In the genomic region with DNA sequence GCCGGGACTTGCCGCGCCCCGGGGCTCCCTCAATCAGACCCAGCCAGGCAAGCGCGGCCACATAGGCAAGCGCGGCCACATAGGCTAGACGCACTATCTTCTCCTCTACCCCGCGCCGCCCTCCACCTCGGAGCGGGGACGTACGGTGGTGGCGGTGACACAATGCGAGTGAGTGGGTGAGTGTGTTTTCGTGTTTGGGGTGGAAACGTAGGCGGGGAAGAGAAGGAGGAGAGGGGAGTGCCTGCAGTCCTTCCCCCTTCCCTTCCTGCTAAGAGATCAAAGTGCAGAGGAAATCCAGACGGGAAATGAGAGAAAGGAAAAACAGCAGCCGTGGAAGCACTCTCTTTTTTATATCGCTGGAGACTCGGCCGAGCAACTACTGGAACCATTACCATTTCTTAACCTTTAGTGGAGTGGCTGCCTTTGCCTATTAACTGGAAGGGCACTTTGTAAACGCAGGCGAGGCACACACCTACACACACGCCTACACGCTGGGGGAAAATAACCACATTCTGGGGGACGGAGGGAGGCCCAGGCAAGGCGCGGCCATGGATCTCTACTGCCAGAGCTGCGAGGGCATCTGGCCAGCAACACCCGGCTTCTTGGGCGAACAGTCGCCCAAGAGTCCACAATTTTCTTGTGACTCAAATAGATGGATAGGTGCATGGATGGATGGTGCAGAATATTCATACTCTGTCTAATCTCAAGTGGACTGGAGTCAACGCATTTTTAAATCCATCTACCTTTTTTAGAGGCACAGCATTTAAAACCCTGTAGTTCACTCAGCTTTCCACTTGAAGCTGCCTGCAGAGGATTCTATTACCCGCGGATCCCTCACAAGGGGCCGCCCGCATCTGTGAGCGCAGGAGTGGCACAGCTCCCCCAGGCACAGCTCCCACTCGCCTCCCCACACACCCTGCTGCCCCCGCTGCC, we compare ENCODE assay signal across 9 cellular contexts. TPM values are rescaled to one million over a fixed set of nuclear protein-coding genes. Genes with fewer than 3 reads are reported as not detected.
DNase-seq lines count a peak whose midpoint lies in the region; TF ChIP-seq lines count a peak whose summit lies in the region.
"Had no signal": no experiment of that assay in that cellular context is flagged by ENCODE, and none has a peak within 500 bp of the region (broad histone marks: within the 10 kb centered on the region; RNA-seq: fewer than 3 reads in every experiment).

No MANE protein-coding gene starts in this region.

- no TSS peak for BruUV-seq in Caco-2 (replicated peaks; lab: Mats Ljungman, UMichigan)

- H3K27me3 ChIP-seq in Caco-2 (replicated peaks; ENCODE audit: control insufficient read depth, insufficient read depth, low read length): no peaks in the 10 kb centered on the region
- H3K27me3 ChIP-seq in rectal smooth muscle tissue (ENCODE audit: control insufficient read depth, insufficient read depth, low read length): peaks cover 7% of the 10 kb centered on the region

- H3K27ac Mint-ChIP-seq in Caco-2 (ENCODE audit: unreplicated experiment): no peak overlapping the region
- no peak overlapping the region for H3K27ac Mint-ChIP-seq in activated T-cell treated with anti-CD3 and anti-CD28 coated beads, Interleukin-2, amount 50 U/mL, for 24 hours
- H3K27ac Mint-ChIP-seq: activated naive CD4-positive, alpha-beta T cell treated with anti-CD3 and anti-CD28 coated beads, Interleukin-2, amount 50 U/mL, for 72 hours had no signal

- no peaks in the 10 kb centered on the region for H3K36me3 Mint-ChIP-seq in Caco-2 (ENCODE audit: insufficient read depth, unreplicated experiment)
- H3K36me3 Mint-ChIP-seq in activated T-cell treated with anti-CD3 and anti-CD28 coated beads, Interleukin-2, amount 50 U/mL, for 24 hours (ENCODE audit: low read depth): no peaks in the 10 kb centered on the region

- peak overlapping the region; percentile 68 for H3K27ac ChIP-seq in rectal smooth muscle tissue (ENCODE audit: low read depth, low read length)

- H3K27me3 Mint-ChIP-seq in Caco-2 (ENCODE audit: insufficient read depth, unreplicated experiment): peaks cover 23% of the 10 kb centered on the region
- H3K27me3 Mint-ChIP-seq in activated T-cell treated with anti-CD3 and anti-CD28 coated beads, Interleukin-2, amount 50 U/mL, for 24 hours: peaks cover 49% of the 10 kb centered on the region

- H3K4me1 Mint-ChIP-seq in Caco-2 (ENCODE audit: low read depth, unreplicated experiment): peaks cover 6% of the 10 kb centered on the region
- peaks cover 8% of the 10 kb centered on the region for H3K4me1 Mint-ChIP-seq in activated T-cell treated with anti-CD3 and anti-CD28 coated beads, Interleukin-2, amount 50 U/mL, for 24 hours (ENCODE audit: low read depth)

- peak; percentile 45 to 52 for DNase-seq in Caco-2
- DNase-seq in NCI-H146 (lab: John Stamatoyannopoulos, UW): peak; percentile 79
- DNase-seq in anterior cingulate cortex (lab: John Stamatoyannopoulos, UW): peak in 53 of 58 donors; percentile 9 to 69 (median 44)
- DNase-seq in hepatic stellate cell (ENCODE audit: low spot score): peak; percentile 31
- no peak for DNase-seq in NK-92 (lab: John Stamatoyannopoulos, UW; ENCODE audit: unreplicated experiment)
- no peak for DNase-seq in GM19240 (ENCODE audit: insufficient read length, low spot score)
- DNase-seq in activated T-cell treated with anti-CD3 and anti-CD28 coated beads, Interleukin-2, amount 50 U/mL, for 24 hours: no peak

- peak overlapping the region; percentile 10 for H3K9ac ChIP-seq in rectal smooth muscle tissue (ENCODE audit: low read length)

- H3K4me3 ChIP-seq in Caco-2 (ENCODE audit: low read depth, low read length): peak overlapping the region; percentile 29
- peak overlapping the region; percentile 65 for H3K4me3 ChIP-seq in rectal smooth muscle tissue (ENCODE audit: low read length)

- intact Hi-C loops in Caco-2 (cut with micrococcal nuclease; ENCODE audit: unreplicated experiment): loop anchor here (2.0 to 5.0 kb wide), 2 partner anchors 55 to 664 kb away; no protein-coding TSS in a partner anchor

- no peak for TF ChIP-seq CTCF in Caco-2 (IDR thresholded peaks at IDR 0.05; ENCODE audit: insufficient read depth in 1 of 2, low read depth in 1 of 2, low read length in 1 of 2, severe bottlenecking in 1 of 2, unreplicated experiment in 1 of 2)

- H3K9me3 Mint-ChIP-seq in Caco-2 (ENCODE audit: unreplicated experiment): no peaks in the 10 kb centered on the region
- H3K9me3 Mint-ChIP-seq in activated T-cell treated with anti-CD3 and anti-CD28 coated beads, Interleukin-2, amount 50 U/mL, for 24 hours: no peaks in the 10 kb centered on the region

- CTCF ChIA-PET in Caco-2 (lab: Charles Lee): no interaction called here

- peak overlapping the region; percentile 68 for H3K4me3 Mint-ChIP-seq in Caco-2 (ENCODE audit: unreplicated experiment)
- H3K4me3 Mint-ChIP-seq in activated T-cell treated with anti-CD3 and anti-CD28 coated beads, Interleukin-2, amount 50 U/mL, for 24 hours: no peak overlapping the region

- H3K4me1 ChIP-seq in Caco-2 (no peaks in the 10 kb centered on the region), rectal smooth muscle tissue (ENCODE audit: control insufficient read depth, insufficient read depth, low read length) (peaks cover 3% of the 10 kb centered on the region)

- POLR2A ChIA-PET in Caco-2 (lab: Charles Lee): no interaction called here

- no peaks in the 10 kb centered on the region for H3K9me3 ChIP-seq in Caco-2

- H3K36me3 ChIP-seq in Caco-2 (ENCODE audit: control insufficient read depth, insufficient read depth, low read length) (no peaks in the 10 kb centered on the region), rectal smooth muscle tissue (ENCODE audit: control insufficient read depth, insufficient read depth, low read length) (no peaks in the 10 kb centered on the region)

RNA-seq across cellular contexts. Expression of a gene that starts 2.1 kb away (rescaled TPM):
- 0.28 TPM in 1 of 2 replicates, not detected in the other for total RNA-seq in Caco-2 (2022)
- total RNA-seq: activated naive CD4-positive, alpha-beta T cell treated with anti-CD3 and anti-CD28 coated beads, Interleukin-2, amount 50 U/mL, for 72 hours had no signal

Comparison
In these comparisons a context has a peak if more than half of its experiments do, and no peak if none do; other contexts are left out.
1. DNase-seq: peak in Caco-2 (2 of 2), NCI-H146 (single experiment), anterior cingulate cortex (53 of 58) and hepatic stellate cell (single experiment); none in NK-92 (single experiment), GM19240 (single experiment) and activated T-cell treated with anti-CD3 and anti-CD28 coated beads, Interleukin-2, amount 50 U/mL, for 24 hours (single experiment).